In genomic region chr6:167058261-167058660, GRCh38 we compare ENCODE assay signal across 18 cellular contexts. TPM values are rescaled to one million over a fixed set of nuclear protein-coding genes. Genes with fewer than 3 reads are reported as not detected.
DNase-seq lines count a peak whose midpoint lies in the region; ATAC-seq and TF ChIP-seq lines count a peak whose summit lies in the region.
"Had no signal": no experiment of that assay in that cellular context is flagged by ENCODE, and none has a peak within 500 bp of the region (broad histone marks: within the 10 kb centered on the region; RNA-seq: fewer than 3 reads in every experiment).

No MANE protein-coding gene starts in this region.

- H3K4me3 ChIP-seq in SJCRH30 (no peak overlapping the region), cardiac fibroblast (replicated peaks in 1 of 2; ENCODE audit: low read depth in 2 of 2, low read length in 2 of 2) (no peak overlapping the region), left ventricle myocardium inferior (no peak overlapping the region), psoas muscle (no peak overlapping the region)
- H3K4me3 ChIP-seq: A549, GM23248, PC-9 had no signal

- no peak overlapping the region for H3K27ac Mint-ChIP-seq in activated CD4-positive, alpha-beta T cell treated with anti-CD3 and anti-CD28 coated beads, Interleukin-2, amount 10 ng/mL, durations not matched to agents 24 days and 14 days
- H3K27ac Mint-ChIP-seq: B cell; CD4-positive, alpha-beta T cell; IgD-negative memory B cell had no signal

- peak overlapping the region; percentile 5; the same call in 1 of the 2 replicates for H3K27ac ChIP-seq in SJCRH30
- no peak overlapping the region for H3K27ac ChIP-seq in left ventricle myocardium inferior (replicated peaks)
- no peak overlapping the region for H3K27ac ChIP-seq in psoas muscle
- H3K27ac ChIP-seq: A549, GM23248, PC-9 had no signal

- peaks cover 45% of the 10 kb centered on the region for H3K27me3 Mint-ChIP-seq in activated CD4-positive, alpha-beta T cell treated with anti-CD3 and anti-CD28 coated beads, Interleukin-2, amount 10 ng/mL, durations not matched to agents 24 days and 14 days
- H3K27me3 Mint-ChIP-seq: B cell; CD4-positive, alpha-beta T cell; IgD-negative memory B cell had no signal

- peak; percentile 1 for DNase-seq in AG09319 (ENCODE audit: extremely low read depth, low read depth)
- DNase-seq in SJCRH30: peak; percentile 49 to 50
- peak; percentile 29 to 91 for DNase-seq in cardiac fibroblast (ENCODE audit: low read depth in 2 of 2)
- peak; percentile 23 for DNase-seq in left kidney (ENCODE audit: low read depth, low spot score)
- DNase-seq in NCI-H2029 (lab: John Stamatoyannopoulos, UW): no peak
- DNase-seq in left ventricle myocardium inferior: no peak
- DNase-seq in psoas muscle: no peak
- DNase-seq in activated CD4-positive, alpha-beta T cell treated with anti-CD3 and anti-CD28 coated beads, Interleukin-2, amount 10 ng/mL, durations not matched to agents 24 days and 14 days: no peak
- DNase-seq: Calu3; CD4-positive, alpha-beta T cell; GM23248; NCI-H1092; NCI-H2107; NCI-H446; PC-9 had no signal

- WGBS in psoas muscle, 3 donors: 30 to 57% (median 37%) methylated on average over 3 of the region's 3 CpGs

- no peak overlapping the region for H3K4me3 Mint-ChIP-seq in activated CD4-positive, alpha-beta T cell treated with anti-CD3 and anti-CD28 coated beads, Interleukin-2, amount 10 ng/mL, durations not matched to agents 24 days and 14 days
- H3K4me3 Mint-ChIP-seq: B cell; CD4-positive, alpha-beta T cell; IgD-negative memory B cell had no signal

- no peaks in the 10 kb centered on the region for H3K27me3 ChIP-seq in SJCRH30
- no peaks in the 10 kb centered on the region for H3K27me3 ChIP-seq in left ventricle myocardium inferior (ENCODE audit: low read depth)
- H3K27me3 ChIP-seq in psoas muscle (ENCODE audit: insufficient read depth in 3 of 3, low read length in 2 of 3): no peaks in the 10 kb centered on the region

- intact Hi-C loops in left ventricle myocardium inferior (cut with micrococcal nuclease) (no loop called here), psoas muscle (cut with DNase I) (no loop called here)
- intact Hi-C loops in activated CD4-positive, alpha-beta T cell treated with anti-CD3 and anti-CD28 coated beads, Interleukin-2, amount 10 ng/mL, durations not matched to agents 24 days and 14 days (cut with micrococcal nuclease): no loop called here

- ATAC-seq in psoas muscle: no peak
- ATAC-seq: A549 had no signal

- peaks cover 8% of the 10 kb centered on the region for H3K9me3 Mint-ChIP-seq in activated CD4-positive, alpha-beta T cell treated with anti-CD3 and anti-CD28 coated beads, Interleukin-2, amount 10 ng/mL, durations not matched to agents 24 days and 14 days
- H3K9me3 Mint-ChIP-seq: IgD-negative memory B cell had no signal

- H3K36me3 ChIP-seq in SJCRH30: no peaks in the 10 kb centered on the region
- H3K36me3 ChIP-seq in left ventricle myocardium inferior: no peaks in the 10 kb centered on the region
- no peaks in the 10 kb centered on the region for H3K36me3 ChIP-seq in psoas muscle (ENCODE audit: insufficient read depth in 1 of 2, low read depth in 1 of 2)

- H3K9me3 ChIP-seq in SJCRH30 (replicated peaks): peaks cover 13% of the 10 kb centered on the region
- no peaks in the 10 kb centered on the region for H3K9me3 ChIP-seq in left ventricle myocardium inferior (replicated peaks)
- no peaks in the 10 kb centered on the region for H3K9me3 ChIP-seq in psoas muscle
- H3K9me3 ChIP-seq: A549 had no signal

- H3K36me3 Mint-ChIP-seq in activated CD4-positive, alpha-beta T cell treated with anti-CD3 and anti-CD28 coated beads, Interleukin-2, amount 10 ng/mL, durations not matched to agents 24 days and 14 days (ENCODE audit: low read depth): no peaks in the 10 kb centered on the region

- no peak for TF ChIP-seq CTCF in AG09319 (IDR thresholded peaks at IDR 0.05; ENCODE audit: low read depth, low read length)
- no peak for TF ChIP-seq CTCF in cardiac fibroblast (IDR thresholded peaks at IDR 0.05; ENCODE audit: low read depth, low read length)
- TF ChIP-seq CTCF in left ventricle myocardium inferior (IDR thresholded peaks at IDR 0.05; ENCODE audit: borderline replicate concordance): no peak
- no peak for TF ChIP-seq CTCF in psoas muscle (IDR thresholded peaks at IDR 0.05)

- peaks cover 2% of the 10 kb centered on the region for H3K4me1 Mint-ChIP-seq in activated CD4-positive, alpha-beta T cell treated with anti-CD3 and anti-CD28 coated beads, Interleukin-2, amount 10 ng/mL, durations not matched to agents 24 days and 14 days

- H3K4me1 ChIP-seq in SJCRH30: peaks cover 7% of the 10 kb centered on the region
- H3K4me1 ChIP-seq in left ventricle myocardium inferior: peaks cover 7% of the 10 kb centered on the region
- no peaks in the 10 kb centered on the region for H3K4me1 ChIP-seq in psoas muscle
- H3K4me1 ChIP-seq: A549 had no signal

RNA-seq across cellular contexts. Expression of gene CEP43, which starts 59.1 kb away (rescaled TPM):
- 57.5 and 60.2 TPM in 2 replicates for total RNA-seq in SJCRH30 (2014; rRNA removed; shearing (Covaris generic))
- total RNA-seq in left ventricle myocardium inferior (12.3 TPM), psoas muscle (1 to 10 TPM; 3.0 to 7.9 (median 5.8) TPM)
- 10 to 100 TPM in 1 of 3 donors, 1 to 10 TPM in 2; 3.7 to 18.8 (median 9.2) TPM for polyA plus RNA-seq in psoas muscle
- total RNA-seq in activated CD4-positive, alpha-beta T cell treated with anti-CD3 and anti-CD28 coated beads, Interleukin-2, amount 10 ng/mL, durations not matched to agents 24 days and 14 days: 21.1 and 23.0 TPM in 2 replicates

Comparison
In these comparisons a context has a peak if more than half of its experiments do, and no peak if none do; other contexts are left out.
1. DNase-seq: peak in AG09319 (single experiment), SJCRH30 (2 of 2), cardiac fibroblast (2 of 2) and left kidney (single experiment); none in NCI-H2029 (single experiment), left ventricle myocardium inferior (single experiment), psoas muscle (0 of 2) and activated CD4-positive, alpha-beta T cell treated with anti-CD3 and anti-CD28 coated beads, Interleukin-2, amount 10 ng/mL, durations not matched to agents 24 days and 14 days (single experiment).